In the genomic region with DNA sequence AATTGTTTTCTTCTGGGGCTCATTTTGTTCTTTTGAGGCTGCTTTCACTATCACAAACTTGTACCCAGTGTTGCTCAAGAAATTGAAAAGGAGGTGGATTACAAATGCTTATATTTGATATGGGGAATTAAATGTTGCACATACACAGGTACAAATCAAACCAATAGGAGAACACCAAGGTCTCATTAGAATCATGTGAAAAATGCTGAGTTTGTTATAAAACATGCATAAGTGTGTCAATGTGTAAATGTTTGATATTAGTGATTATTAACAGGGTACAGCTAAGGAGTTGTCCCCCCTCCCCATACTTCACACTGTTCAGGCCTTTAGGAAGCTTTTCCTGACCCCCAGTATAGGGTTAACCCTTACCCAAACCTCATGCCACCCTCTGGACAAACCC, we compare ENCODE assay signal across 11 cellular contexts.
"Had no signal": no experiment of that assay in that cellular context is flagged by ENCODE, and none has a peak within 500 bp of the region (broad histone marks: within the 10 kb centered on the region; RNA-seq: fewer than 3 reads in every experiment).

No MANE protein-coding gene starts in this region.

- DNase-seq: GM23248, GOT3, H7, H9, HCEC 1CT, HFFc6 had no signal

- H3K9me3 ChIP-seq: HAP-1 had no signal

- ATAC-seq: GM23338, HCT116 had no signal

- H3K4me3 ChIP-seq: GM23248, GM23338, HAP-1 had no signal

- H2AFZ ChIP-seq: GM23248, GM23338 had no signal

- H3K4me2 ChIP-seq: GM23338 had no signal

- H3K36me3 ChIP-seq: HAP-1 had no signal

- H3K9ac ChIP-seq: GM23248 had no signal

- FAIRE-seq: H1, H54 had no signal

- H3K27ac ChIP-seq: GM23248 had no signal
